In genomic region chr21:41950941-41951408, GRCh38 we compare ENCODE assay signal across 20 cellular contexts. TPM values are rescaled to one million over a fixed set of nuclear protein-coding genes. Genes with fewer than 3 reads are reported as not detected.
DNase-seq lines count a peak whose midpoint lies in the region; TF ChIP-seq lines count a peak whose summit lies in the region.
"Had no signal": no experiment of that assay in that cellular context is flagged by ENCODE, and none has a peak within 500 bp of the region (broad histone marks: within the 10 kb centered on the region; RNA-seq: fewer than 3 reads in every experiment).

No MANE protein-coding gene starts in this region.

- H3K4me1 ChIP-seq in HUES6 (ENCODE audit: control insufficient read depth, insufficient read depth, low read length) = peaks cover 30% of the 10 kb centered on the region
- peaks cover 17% of the 10 kb centered on the region; the same call in 1 of the 2 replicates for H3K4me1 ChIP-seq in iPS-20b (ENCODE audit: insufficient read depth, low read length)
- peaks cover 37% of the 10 kb centered on the region for H3K4me1 ChIP-seq in skeletal muscle satellite cell (ENCODE audit: control insufficient read depth, insufficient read depth, low read length)

- DNase-seq in WERI-Rb-1 (peak; percentile 99), SKM-1 (lab: John Stamatoyannopoulos, UW; ENCODE audit: unreplicated experiment) (no peak), inferior parietal cortex (ENCODE audit: extremely low spot score) (no peak), GF-D8 (lab: John Stamatoyannopoulos, UW) (no peak)
- DNase-seq: activated gamma-delta T cell; amygdala; cerebellar nuclear complex; glutamatergic neuron; GM23248; immature natural killer cell; MM.1S; naive B cell; NCI-H2227 treated with DMSO at 0.1 percent for 48 hours; NK-92 treated with Interleukin-12 subunit alpha and Interleukin-12 subunit beta, amount 100 ng/mL, for 24 hours; RPMI8226; stimulated activated CD4-positive, alpha-beta T cell treated with anti-CD3 and anti-CD28 coated beads, Interleukin-2, amount 100 ng/mL, for 48 hours; trophoblast cell had no signal

- TF ChIP-seq CTCF in WERI-Rb-1 (IDR thresholded peaks at IDR 0.05; ENCODE audit: low read depth, low read length) = peak; percentile 9; the same call in 1 of the 2 replicates

- H3K9me3 ChIP-seq in HUES6 (ENCODE audit: control insufficient read depth, insufficient read depth, low read depth, low read length) (no peaks in the 10 kb centered on the region), WERI-Rb-1 (ENCODE audit: severe bottlenecking) (no peaks in the 10 kb centered on the region), iPS-20b (ENCODE audit: insufficient read depth, low read depth, low read length) (no peaks in the 10 kb centered on the region), skeletal muscle satellite cell (replicated peaks; ENCODE audit: low read length) (no peaks in the 10 kb centered on the region)

- H3K27me3 ChIP-seq in HUES6 (ENCODE audit: control insufficient read depth, insufficient read depth, low read length) (peaks cover 27% of the 10 kb centered on the region), WERI-Rb-1 (ENCODE audit: insufficient read depth, low read depth, severe bottlenecking) (no peaks in the 10 kb centered on the region), iPS-20b (ENCODE audit: insufficient read depth, low read length) (peaks cover 20% of the 10 kb centered on the region), skeletal muscle satellite cell (ENCODE audit: control insufficient read depth, insufficient read depth, low read length) (no peaks in the 10 kb centered on the region)

- no peak overlapping the region for H3K27ac ChIP-seq in HUES6 (ENCODE audit: low read depth, low read length)
- peak overlapping the region; percentile 71 for H3K27ac ChIP-seq in WERI-Rb-1
- no peak overlapping the region for H3K27ac ChIP-seq in iPS-20b (ENCODE audit: low read length)
- H3K27ac ChIP-seq: GM23248 had no signal

- H3K9ac ChIP-seq in HUES6 (ENCODE audit: low read length) (no peak overlapping the region), iPS-20b (ENCODE audit: low read depth, low read length) (no peak overlapping the region), skeletal muscle satellite cell (ENCODE audit: low read depth, low read length) (no peak overlapping the region)
- H3K9ac ChIP-seq: GM23248 had no signal

- peak overlapping the region; percentile 30 for H3K4me3 ChIP-seq in HUES6 (ENCODE audit: low read depth, low read length)
- H3K4me3 ChIP-seq in WERI-Rb-1 (ENCODE audit: low read depth, low read length) = peak overlapping the region; percentile 26
- peak overlapping the region; percentile 25; the same call in 1 of the 2 replicates for H3K4me3 ChIP-seq in iPS-20b (ENCODE audit: low read length)
- H3K4me3 ChIP-seq in skeletal muscle satellite cell (ENCODE audit: low read length) = no peak overlapping the region
- H3K4me3 ChIP-seq: GM23248 had no signal

- H3K36me3 ChIP-seq in HUES6 (ENCODE audit: control insufficient read depth, insufficient read depth, low read length) (no peaks in the 10 kb centered on the region), WERI-Rb-1 (peaks cover 16% of the 10 kb centered on the region), iPS-20b (ENCODE audit: insufficient read depth, low read depth, low read length) (no peaks in the 10 kb centered on the region), skeletal muscle satellite cell (ENCODE audit: insufficient read depth, low read length) (peaks cover 5% of the 10 kb centered on the region)

- peak overlapping the region; percentile 92 for H3K4me2 ChIP-seq in skeletal muscle satellite cell (ENCODE audit: low read length)

RNA-seq across cellular contexts. Expression of gene C2CD2, which starts 2.8 kb away (rescaled TPM):
- total RNA-seq in skeletal muscle satellite cell (2012; rRNA removed) = 39.3 and 52.4 TPM in 2 replicates

RNA-seq across cellular contexts. Expression of gene ZBTB21, which starts 59.2 kb away (rescaled TPM):
- 10.0 and 10.9 TPM in 2 replicates for total RNA-seq in skeletal muscle satellite cell (2012; rRNA removed)
